In genomic region chr17:43338886-43339516, GRCh38 we compare ENCODE assay signal across 8 cellular contexts. TPM values are rescaled to one million over a fixed set of nuclear protein-coding genes. Genes with fewer than 3 reads are reported as not detected.
A peak's percentile ranks its signal among the peaks of the same experiment; 100 is the strongest.
DNase-seq lines count a peak whose midpoint lies in the region; ATAC-seq, FAIRE-seq and TF ChIP-seq lines count a peak whose summit lies in the region.

No MANE protein-coding gene starts in this region.

- RAD21 ChIA-PET in GM12878 (lab: Charles Lee; ENCODE audit: unreplicated experiment) = interaction anchor here (0.6 to 1.2 kb wide), 4 partner anchors 49 to 733 kb away, joined by 3 read pairs; partner anchors contain the start of gene IFI35

- H3K36me3 ChIP-seq in DOHH2 (ENCODE audit: control insufficient read depth, low read length) (no peaks in the 10 kb centered on the region), GM12878 (ENCODE audit: control insufficient read depth in 2 of 2, insufficient read depth in 2 of 2, low read length in 1 of 2) (no peaks in the 10 kb centered on the region)

- no peaks in the 10 kb centered on the region for H3K9me3 ChIP-seq in DOHH2 (ENCODE audit: control insufficient read depth, insufficient read depth, low read length)
- H3K9me3 ChIP-seq in GM12878 (replicated peaks; ENCODE audit: control insufficient read depth, insufficient read depth, low read length) = no peaks in the 10 kb centered on the region

- H3K27me3 ChIP-seq in DOHH2 (ENCODE audit: control insufficient read depth, low read length) (no peaks in the 10 kb centered on the region), GM12878 (replicated peaks in 1 of 2; ENCODE audit: control insufficient read depth in 2 of 2, insufficient read depth in 2 of 2, low read length in 1 of 2) (no peaks in the 10 kb centered on the region)

- SMC1A ChIA-PET in GM12878 (lab: Charles Lee; ENCODE audit: uncharacterized antibody, unreplicated experiment) = interaction anchor here (1.0 to 1.7 kb wide), 4 partner anchors 24 to 315 kb away, joined by 3 to 6 read pairs (median 4); partner anchors contain the start of gene DHX8

- no peaks in the 10 kb centered on the region; the same call in 1 of the 2 replicates for H3F3A ChIP-seq in DOHH2 (ENCODE audit: control insufficient read depth, insufficient read depth)

- DNase-seq in NCI-H1105 treated with DMSO at 0.1 percent for 48 hours (lab: John Stamatoyannopoulos, UW) = peak; percentile 70
- DNase-seq in T-helper 2 cell = peak; percentile 19 to 61 (median 48)
- no peak for DNase-seq in GM12878 (ENCODE audit: low read depth, low spot score)
- peak; percentile 87 for DNase-seq in islet precursor cell
- DNase-seq in stimulated activated CD4-positive, alpha-beta T cell treated with anti-CD3 and anti-CD28 coated beads, Interleukin-2, amount 100 ng/mL, for 48 hours = peak; percentile 52 to 53
- DNase-seq in OCI-M2 (lab: John Stamatoyannopoulos, UW; ENCODE audit: unreplicated experiment) = no peak

- H3K9ac ChIP-seq in GM12878 (ENCODE audit: control insufficient read depth, insufficient read depth, low read length) = no peak overlapping the region

- no peak overlapping the region; the same call in 1 of the 2 replicates for H2AFZ ChIP-seq in GM12878 (ENCODE audit: control insufficient read depth, low read depth, low read length)

- BruUV-seq in GM12878 (replicated peaks; lab: Mats Ljungman, UMichigan) = no TSS peak

- TF ChIP-seq CTCF in DOHH2 (IDR thresholded peaks at IDR 0.05; ENCODE audit: low read depth, low read length, poor library complexity, severe bottlenecking) (peak; percentile 76), GM12878 (IDR thresholded peaks at IDR 0.05 in 2 of 3, conservative IDR thresholded peaks at IDR 0.05 in 1 of 3; ENCODE audit: control insufficient read depth in 2 of 3, extremely low read depth in 1 of 3, insufficient read depth in 1 of 3, low read depth in 3 of 3, low read length in 3 of 3) (peak; percentile 57 to 81 (median 62))

- no peak for TF ChIP-seq EP300 in GM12878 (IDR thresholded peaks at IDR 0.05; ENCODE audit: borderline replicate concordance in 1 of 2, control insufficient read depth in 1 of 2, low read depth in 2 of 2, low read length in 2 of 2)

- no peak for FAIRE-seq in GM12878 (lab: Jason Lieb, UNC)

- 42% methylated on average over 10 of the region's 11 CpGs for WGBS in GM12878 (ENCODE audit: insufficient coverage, insufficient replicate concordance, low lambda C conversion rate, missing lambda C conversion rate)

- CTCF ChIA-PET in GM12878 (lab: Yijun Ruan, JAX) = interaction anchor here (0.7 to 2.3 kb wide), 9 partner anchors 22 to 759 kb away, joined by 3 to 13 read pairs (median 4); partner anchors contain the start of gene DHX8

- no peaks in the 10 kb centered on the region for H3K9me2 ChIP-seq in DOHH2 (replicated peaks; ENCODE audit: control insufficient read depth, low read length)

- H3K4me3 ChIP-seq in DOHH2 (ENCODE audit: low read length) (no peak overlapping the region), GM12878 (no peak overlapping the region)

- TF ChIP-seq POLR2A in GM12878 (IDR thresholded peaks at IDR 0.05; ENCODE audit: low read depth, low read length) = no peak

- POLR2A ChIA-PET in GM12878 (lab: Charles Lee) = interaction anchor here (0.7 kb wide), 1 partner anchor 22 kb away, joined by 4 read pairs; no protein-coding TSS in a partner anchor

- no peaks in the 10 kb centered on the region for H3K79me2 ChIP-seq in DOHH2 (ENCODE audit: control insufficient read depth, low read length)
- no peaks in the 10 kb centered on the region for H3K79me2 ChIP-seq in GM12878 (ENCODE audit: control insufficient read depth, insufficient read depth, low read length)

- peaks cover 10% of the 10 kb centered on the region for H3K4me1 ChIP-seq in DOHH2 (ENCODE audit: control insufficient read depth, low read length)
- peaks cover 9% of the 10 kb centered on the region for H3K4me1 ChIP-seq in GM12878 (ENCODE audit: control insufficient read depth, insufficient read depth, low read length)

- intact Hi-C loops in GM12878 (cut with micrococcal nuclease; ENCODE audit: unreplicated experiment) = no loop called here

- H3K4me2 ChIP-seq in DOHH2 (ENCODE audit: low read length) = peak overlapping the region; percentile 17; the same call in 1 of the 2 replicates
- no peak overlapping the region for H3K4me2 ChIP-seq in GM12878 (ENCODE audit: control insufficient read depth, insufficient read depth)

- TF ChIP-seq RAD21 in GM12878 (IDR thresholded peaks at IDR 0.05; ENCODE audit: insufficient read depth, low read depth, low read length) = peak; percentile 68

- H4K20me1 ChIP-seq in DOHH2 (ENCODE audit: control insufficient read depth, insufficient read depth, low read depth, low read length) (no peaks in the 10 kb centered on the region), GM12878 (ENCODE audit: control insufficient read depth, insufficient read depth) (no peaks in the 10 kb centered on the region)

- in situ Hi-C loops in GM12878 (cut with MboI) = loop anchor here (5.0 kb wide), 1 partner anchor 327 kb away; no protein-coding TSS in a partner anchor

- H3K27ac ChIP-seq in DOHH2 (ENCODE audit: low read depth, low read length) (no peak overlapping the region), GM12878 (ENCODE audit: control insufficient read depth, insufficient read depth) (no peak overlapping the region)

- no peak for ATAC-seq in GM12878
- ATAC-seq in HG03520 (IDR thresholded peaks at IDR 0.05; ENCODE audit: unreplicated experiment) = no peak

TF ChIP-seq in GM12878, 131 proteins besides CTCF, POLR2A, EP300 and RAD21:
- TF ChIP-seq MTA3 (IDR thresholded peaks at IDR 0.05; ENCODE audit: borderline replicate concordance, low read length) (no peak), SMC3 (IDR thresholded peaks at IDR 0.05; ENCODE audit: borderline replicate concordance, low read length) (peak; percentile 44; the same call in 1 of the 2 replicates)
- TF ChIP-seq, protein P1, sequence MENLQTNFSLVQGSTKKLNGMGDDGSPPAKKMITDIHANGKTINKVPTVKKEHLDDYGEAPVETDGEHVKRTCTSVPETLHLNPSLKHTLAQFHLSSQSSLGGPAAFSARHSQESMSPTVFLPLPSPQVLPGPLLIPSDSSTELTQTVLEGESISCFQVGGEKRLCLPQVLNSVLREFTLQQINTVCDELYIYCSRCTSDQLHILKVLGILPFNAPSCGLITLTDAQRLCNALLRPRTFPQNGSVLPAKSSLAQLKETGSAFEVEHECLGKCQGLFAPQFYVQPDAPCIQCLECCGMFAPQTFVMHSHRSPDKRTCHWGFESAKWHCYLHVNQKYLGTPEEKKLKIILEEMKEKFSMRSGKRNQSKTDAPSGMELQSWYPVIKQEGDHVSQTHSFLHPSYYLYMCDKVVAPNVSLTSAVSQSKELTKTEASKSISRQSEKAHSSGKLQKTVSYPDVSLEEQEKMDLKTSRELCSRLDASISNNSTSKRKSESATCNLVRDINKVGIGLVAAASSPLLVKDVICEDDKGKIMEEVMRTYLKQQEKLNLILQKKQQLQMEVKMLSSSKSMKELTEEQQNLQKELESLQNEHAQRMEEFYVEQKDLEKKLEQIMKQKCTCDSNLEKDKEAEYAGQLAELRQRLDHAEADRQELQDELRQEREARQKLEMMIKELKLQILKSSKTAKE (IDR thresholded peaks at IDR 0.05; ENCODE audit: low read depth, poor library complexity, severe bottlenecking) = peak; percentile 15

RNA-seq across cellular contexts. Expression of gene ARL4D, which starts 59.8 kb away (rescaled TPM):
- total RNA-seq in GM12878 (2013; cell fraction: nucleolus; rRNA removed) = 0.63 and 1.2 TPM in 2 replicates
- total RNA-seq in GM12878 (2014; rRNA removed) (0.90 and 1.2 TPM in 2 replicates), GM12878 (2014; rRNA removed; fragmentation: Illumina TruSeq; extraction: Trizol) (0.18 and 0.72 TPM in 2 replicates), GM12878 (2021) (1.2 and 1.5 TPM in 2 replicates)
- polyA plus RNA-seq in GM12878 (2011; ENCODE audit: low read depth) = 0.26 TPM
- polyA plus RNA-seq in GM12878 (2011; rRNA removed) (0.10 and 0.13 TPM in 2 replicates), GM12878 (2014; fragmentation: Illumina TruSeq; extraction: Trizol) (0.14 and 0.79 TPM in 2 replicates), GM12878 (2014; fragmentation: Nextera tagmentation; extraction: Ambion mirVana) (under 1 TPM; 0.13 to 0.60 TPM), GM12878 (2014; rRNA removed) (1.4 and 1.5 TPM in 2 replicates), GM12878 (2016; fragmentation: Nextera tagmentation; extraction: Ambion mirVana) (under 1 TPM; 0.60 to 0.82 TPM)
- polyA plus RNA-seq in GM12878 (2011; cell fraction: cytosol; rRNA removed) = 0.24 and 0.28 TPM in 2 replicates
- polyA plus RNA-seq in GM12878 (2011; cell fraction: nucleus; rRNA removed) = 0.18 and 0.19 TPM in 2 replicates
- polyA plus RNA-seq in GM12878 (2012) = 1.1 TPM in 2 replicates
- 0.15 and 0.29 TPM in 2 replicates for polyA minus RNA-seq in GM12878 (2011; rRNA and poly(A)+ RNA removed)
- 0.52 TPM in 1 of 2 replicates, not detected in the other for polyA minus RNA-seq in GM12878 (2011; cell fraction: cytosol; rRNA and poly(A)+ RNA removed)
- polyA minus RNA-seq in GM12878 (2011; cell fraction: nucleus; rRNA and poly(A)+ RNA removed) = 0.36 and 0.38 TPM in 2 replicates

Comparison
In these comparisons a context has a peak if more than half of its experiments do, and no peak if none do; other contexts are left out.
1. DNase-seq: peak in NCI-H1105 treated with DMSO at 0.1 percent for 48 hours (single experiment), T-helper 2 cell (5 of 5), islet precursor cell (single experiment) and stimulated activated CD4-positive, alpha-beta T cell treated with anti-CD3 and anti-CD28 coated beads, Interleukin-2, amount 100 ng/mL, for 48 hours (2 of 2); none in GM12878 (single experiment) and OCI-M2 (single experiment).